Comparison of ENCODE assay signal across 1 cellular context in genomic region chr5:82597437-82597836, GRCh38.
A peak's percentile ranks its signal among the peaks of the same experiment; 100 is the strongest.
TF ChIP-seq lines count a peak whose summit lies in the region.

No MANE protein-coding gene starts in this region.

TF ChIP-seq in HepG2, 621 proteins besides CTCF, POLR2A, EP300 and RAD21 (continued from another document):
- TF ChIP-seq UBTF (CRISPR knock-in tag; IDR thresholded peaks at IDR 0.05) (no peak), SMC3 (IDR thresholded peaks at IDR 0.05; ENCODE audit: low read length) (peak; percentile 54; the same call in 1 of the 2 replicates)
